In the genomic region with DNA sequence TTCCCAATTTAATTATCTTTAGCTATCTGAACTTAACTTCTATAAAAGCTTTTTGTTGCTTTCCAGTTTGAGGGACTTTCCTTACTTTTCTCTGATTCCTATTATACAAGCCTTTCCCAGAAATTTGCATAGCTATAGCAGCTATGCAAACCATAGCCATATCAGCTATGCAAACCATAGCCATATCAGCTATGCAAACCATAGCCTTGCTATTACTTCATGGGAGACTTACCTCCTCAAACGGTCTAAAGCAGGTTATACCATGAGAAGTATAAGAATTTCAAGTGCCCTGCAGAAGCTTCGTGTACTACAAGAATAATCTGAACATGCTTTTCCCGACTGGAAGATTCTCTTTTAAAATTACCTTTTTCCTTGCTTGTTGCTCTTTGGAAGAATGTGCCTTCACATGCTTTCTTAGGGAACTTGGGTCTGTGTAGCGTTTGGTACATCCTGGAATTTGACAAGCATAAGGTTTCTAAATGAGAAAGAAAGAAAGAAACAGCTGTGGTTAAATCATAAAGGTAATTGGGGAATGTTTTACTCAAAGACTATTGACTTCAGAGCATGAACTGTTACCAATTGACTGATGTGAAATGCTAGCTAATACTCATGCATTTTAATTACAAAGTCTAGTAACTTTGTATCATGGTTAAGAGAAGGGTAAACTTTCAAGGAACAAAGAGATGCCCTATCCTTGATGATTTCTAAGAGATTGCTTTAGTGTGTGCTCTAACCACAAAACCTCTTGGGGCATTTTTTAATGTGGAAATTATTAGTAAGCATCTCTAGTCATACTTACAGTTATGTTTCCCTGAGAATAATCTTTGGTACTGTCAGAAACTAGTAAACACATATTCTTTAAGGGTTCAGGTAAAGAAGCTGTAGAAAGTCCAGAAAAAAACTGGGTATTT, we compare ENCODE assay signal across 15 cellular contexts.
DNase-seq lines count a peak whose midpoint lies in the region; ATAC-seq and TF ChIP-seq lines count a peak whose summit lies in the region.
"Had no signal": no experiment of that assay in that cellular context is flagged by ENCODE, and none has a peak within 500 bp of the region (broad histone marks: within the 10 kb centered on the region; RNA-seq: fewer than 3 reads in every experiment).

No MANE protein-coding gene starts in this region.

- peak overlapping the region; percentile 77 for H3K27ac Mint-ChIP-seq in activated T-cell treated with anti-CD3 and anti-CD28 coated beads, Interleukin-2, amount 50 U/mL, for 72 hours
- peak overlapping the region; percentile 36 to 96 for H3K27ac Mint-ChIP-seq in stimulated activated naive CD8-positive, alpha-beta T cell treated with anti-CD3 and anti-CD28 coated beads, Interleukin-15, amount 100 ng/mL, for 72 hours
- H3K27ac Mint-ChIP-seq: activated CD4-positive, alpha-beta T cell treated with anti-CD3 and anti-CD28 coated beads, Interleukin-2, amount 10 ng/mL, durations not matched to agents 24 days and 14 days; dendritic cell treated with granulocyte-macrophage colony-stimulating factor and Interleukin-4, amounts not matched to agents 40 ng/mL and 50 ng/mL, for 4 days; naive thymus-derived CD8-positive, alpha-beta T cell had no signal

- no peaks in the 10 kb centered on the region for H3K36me3 Mint-ChIP-seq in activated T-cell treated with anti-CD3 and anti-CD28 coated beads, Interleukin-2, amount 50 U/mL, for 72 hours (ENCODE audit: insufficient read depth in 2 of 2)

- no peak for DNase-seq in activated T-cell treated with anti-CD3 and anti-CD28 coated beads, Interleukin-2, amount 50 U/mL, for 72 hours
- no peak for DNase-seq in activated T-cell treated with anti-CD3 and anti-CD28 coated beads, Interleukin-2, amount 50 U/mL, for 1 hour
- DNase-seq in RWPE2 (ENCODE audit: low spot score) (no peak), fibroblast of peridontal ligament (ENCODE audit: extremely low read depth) (peak; percentile 62), SJCRH30 (no peak), NCI-H748 (lab: John Stamatoyannopoulos, UW; ENCODE audit: unreplicated experiment) (no peak)
- no peak for DNase-seq in stimulated activated naive CD8-positive, alpha-beta T cell treated with anti-CD3 and anti-CD28 coated beads, Interleukin-15, amount 100 ng/mL, for 72 hours
- DNase-seq in stimulated activated CD4-positive, alpha-beta T cell treated with anti-CD3 and anti-CD28 coated beads, Interleukin-15, amount 100 ng/mL, for 24 hours, result no peak
- DNase-seq: activated CD4-positive, alpha-beta T cell treated with anti-CD3 and anti-CD28 coated beads, Interleukin-2, amount 10 ng/mL, durations not matched to agents 24 days and 14 days; KBM-7; left colon; naive thymus-derived CD8-positive, alpha-beta T cell; NCI-H2081 treated with DMSO at 0.1 percent for 48 hours had no signal

- H3K4me3 ChIP-seq in RWPE2 (ENCODE audit: severe bottlenecking) (no peak overlapping the region), SJCRH30 (no peak overlapping the region)
- H3K4me3 ChIP-seq: gastroesophageal sphincter had no signal

- TF ChIP-seq CTCF in RWPE2 (IDR thresholded peaks at IDR 0.05; ENCODE audit: poor library complexity, severe bottlenecking), result no peak

- peak; percentile 42 to 58 for ATAC-seq in activated T-cell treated with anti-CD3 and anti-CD28 coated beads, Interleukin-2, amount 50 U/mL, for 72 hours (replicated peaks in 1 of 2)
- peak; percentile 17; the same call in 1 of the 3 replicates for ATAC-seq in RWPE2 (ENCODE audit: low read depth)
- peak; percentile 89 for ATAC-seq in stimulated activated naive CD8-positive, alpha-beta T cell treated with anti-CD3 and anti-CD28 coated beads, Interleukin-15, amount 100 ng/mL, for 72 hours
- ATAC-seq: left colon; naive thymus-derived CD8-positive, alpha-beta T cell had no signal

- H3K36me3 ChIP-seq in RWPE2 (ENCODE audit: low read depth) (no peaks in the 10 kb centered on the region), SJCRH30 (no peaks in the 10 kb centered on the region; the same call in 1 of the 2 replicates)

- no peaks in the 10 kb centered on the region for H3K27me3 Mint-ChIP-seq in activated T-cell treated with anti-CD3 and anti-CD28 coated beads, Interleukin-2, amount 50 U/mL, for 72 hours (ENCODE audit: low read depth)
- H3K27me3 Mint-ChIP-seq in stimulated activated naive CD8-positive, alpha-beta T cell treated with anti-CD3 and anti-CD28 coated beads, Interleukin-15, amount 100 ng/mL, for 72 hours, result no peaks in the 10 kb centered on the region
- H3K27me3 Mint-ChIP-seq: activated CD4-positive, alpha-beta T cell treated with anti-CD3 and anti-CD28 coated beads, Interleukin-2, amount 10 ng/mL, durations not matched to agents 24 days and 14 days; dendritic cell treated with granulocyte-macrophage colony-stimulating factor and Interleukin-4, amounts not matched to agents 40 ng/mL and 50 ng/mL, for 4 days had no signal

- H3K9me3 ChIP-seq in RWPE2 (ENCODE audit: severe bottlenecking) (no peaks in the 10 kb centered on the region), SJCRH30 (replicated peaks) (no peaks in the 10 kb centered on the region)
- H3K9me3 ChIP-seq: gastroesophageal sphincter had no signal

- peak overlapping the region in 1 of 2 donors; percentile 72 for H3K4me3 Mint-ChIP-seq in activated T-cell treated with anti-CD3 and anti-CD28 coated beads, Interleukin-2, amount 50 U/mL, for 72 hours
- H3K4me3 Mint-ChIP-seq in stimulated activated naive CD8-positive, alpha-beta T cell treated with anti-CD3 and anti-CD28 coated beads, Interleukin-15, amount 100 ng/mL, for 72 hours, result peak overlapping the region; percentile 20 to 58
- H3K4me3 Mint-ChIP-seq: activated CD4-positive, alpha-beta T cell treated with anti-CD3 and anti-CD28 coated beads, Interleukin-2, amount 10 ng/mL, durations not matched to agents 24 days and 14 days; dendritic cell treated with granulocyte-macrophage colony-stimulating factor and Interleukin-4, amounts not matched to agents 40 ng/mL and 50 ng/mL, for 4 days; naive thymus-derived CD8-positive, alpha-beta T cell had no signal

- H3K4me1 ChIP-seq in RWPE2 (ENCODE audit: insufficient read depth, poor library complexity, severe bottlenecking), result no peaks in the 10 kb centered on the region
- H3K4me1 ChIP-seq in SJCRH30, result no peaks in the 10 kb centered on the region
- H3K4me1 ChIP-seq: gastroesophageal sphincter had no signal

- H3K27me3 ChIP-seq in RWPE2 (ENCODE audit: insufficient read depth, poor library complexity, severe bottlenecking) (no peaks in the 10 kb centered on the region), SJCRH30 (no peaks in the 10 kb centered on the region)
- H3K27me3 ChIP-seq: gastroesophageal sphincter had no signal

- H3K4me1 Mint-ChIP-seq in activated T-cell treated with anti-CD3 and anti-CD28 coated beads, Interleukin-2, amount 50 U/mL, for 72 hours (ENCODE audit: low read depth), result peaks cover 18% of the 10 kb centered on the region
- peaks cover 15% of the 10 kb centered on the region for H3K4me1 Mint-ChIP-seq in stimulated activated naive CD8-positive, alpha-beta T cell treated with anti-CD3 and anti-CD28 coated beads, Interleukin-15, amount 100 ng/mL, for 72 hours
- H3K4me1 Mint-ChIP-seq: naive thymus-derived CD8-positive, alpha-beta T cell had no signal

- H3K9me3 Mint-ChIP-seq in activated T-cell treated with anti-CD3 and anti-CD28 coated beads, Interleukin-2, amount 50 U/mL, for 72 hours, result no peaks in the 10 kb centered on the region
- no peaks in the 10 kb centered on the region for H3K9me3 Mint-ChIP-seq in stimulated activated naive CD8-positive, alpha-beta T cell treated with anti-CD3 and anti-CD28 coated beads, Interleukin-15, amount 100 ng/mL, for 72 hours
- H3K9me3 Mint-ChIP-seq: activated CD4-positive, alpha-beta T cell treated with anti-CD3 and anti-CD28 coated beads, Interleukin-2, amount 10 ng/mL, durations not matched to agents 24 days and 14 days; dendritic cell treated with granulocyte-macrophage colony-stimulating factor and Interleukin-4, amounts not matched to agents 40 ng/mL and 50 ng/mL, for 4 days; naive thymus-derived CD8-positive, alpha-beta T cell had no signal

- H3K27ac ChIP-seq in RWPE2 (ENCODE audit: poor library complexity, severe bottlenecking), result no peak overlapping the region
- no peak overlapping the region for H3K27ac ChIP-seq in SJCRH30
- H3K27ac ChIP-seq: gastroesophageal sphincter had no signal

Comparison
In these comparisons a context has a peak if more than half of its experiments do, and no peak if none do; other contexts are left out.
1. ATAC-seq: peak in every context shown above with its lines; median percentile 89 in stimulated activated naive CD8-positive, alpha-beta T cell treated with anti-CD3 and anti-CD28 coated beads, Interleukin-15, amount 100 ng/mL, for 72 hours; 50 in activated T-cell treated with anti-CD3 and anti-CD28 coated beads, Interleukin-2, amount 50 U/mL, for 72 hours; 17 in RWPE2.